In the genomic region with DNA sequence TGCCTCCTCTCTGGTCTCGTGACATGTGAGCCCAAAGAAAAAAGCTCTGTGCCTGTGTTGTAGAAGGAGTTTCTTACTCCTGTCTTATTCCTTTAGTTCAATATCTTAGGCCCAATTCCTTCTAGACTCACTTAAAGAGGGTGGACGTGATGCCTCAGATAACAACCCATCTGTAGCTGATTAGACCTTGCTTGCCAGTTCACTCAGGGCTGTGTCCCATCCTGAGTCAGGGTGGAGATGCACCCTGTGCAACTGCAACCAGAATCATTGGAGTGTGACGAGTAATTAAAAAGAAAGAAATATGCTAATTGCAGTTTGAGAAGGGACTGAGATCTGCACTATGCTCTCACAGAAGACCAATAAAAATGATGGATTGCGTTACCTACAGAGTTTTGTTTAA, we compare ENCODE assay signal across 27 cellular contexts.
"Had no signal": no experiment of that assay in that cellular context is flagged by ENCODE, and none has a peak within 500 bp of the region (broad histone marks: within the 10 kb centered on the region; RNA-seq: fewer than 3 reads in every experiment).

No MANE protein-coding gene starts in this region.

- H3K4me3 ChIP-seq: ascending aorta, body of pancreas, coronary artery had no signal

- H3K4me3 Mint-ChIP-seq: activated CD8-positive, alpha-beta T cell treated with anti-CD3 and anti-CD28 coated beads, Interleukin-2, amount 10 ng/mL, durations not matched to agents 7 days and 5 days; activated naive CD8-positive, alpha-beta T cell treated with anti-CD3 and anti-CD28 coated beads, Interleukin-2, amount 50 U/mL, for 24 hours; activated T-cell treated with anti-CD3 and anti-CD28 coated beads, Interleukin-2, amount 50 U/mL, for 24 hours; activated T-helper 1 cell treated with anti-CD3 and anti-CD28 coated beads, Interleukin-12 subunit alpha, Interleukin-12 subunit beta, Interleukin-2, Interleukin-4 antibody, amounts not matched to agents 30 ng/mL and 10 ng/mL and 1 ng/mL, durations not matched to agents 14 hours and 24 hours and 36 hours; T-helper 1 cell treated with Interleukin-12 subunit alpha and Interleukin-12 subunit beta and Interleukin-4 antibody, amounts not matched to agents 30 μg/mL and 1 μg/mL, for 36 hours; WTC11 had no signal

- DNase-seq: activated CD4-positive, alpha-beta T cell treated with anti-CD3 and anti-CD28 coated beads for 48 hours; activated CD4-positive, alpha-beta T cell treated with anti-CD3 and anti-CD28 coated beads, Interleukin-2, amount 50 U/mL, for 4 hours; activated CD4-positive, CD25-positive, alpha-beta regulatory T cell treated with anti-CD3 and anti-CD28 coated beads, Interleukin-2, amount 50 U/mL, for 72 hours; activated CD8-positive, alpha-beta T cell treated with anti-CD3 and anti-CD28 coated beads, Interleukin-2, amount 10 ng/mL, durations not matched to agents 7 days and 5 days; activated effector memory CD4-positive, alpha-beta T cell treated with Interleukin-2 at 50 U/mL for 16 hours; activated naive CD4-positive, alpha-beta T cell treated with Interleukin-2 at 50 U/mL for 16 hours; activated naive CD8-positive, alpha-beta T cell treated with anti-CD3 and anti-CD28 coated beads, Interleukin-2, amount 50 U/mL, for 24 hours; activated T-cell treated with anti-CD3 and anti-CD28 coated beads, Interleukin-2, amount 50 U/mL, for 24 hours; amniotic stem cell; body of pancreas; central memory CD4-positive, alpha-beta T cell; Karpas-422; NCI-H1048; NCI-H146; NCI-H187 treated with DMSO at 0.1 percent for 48 hours; NCI-H2081 treated with DMSO at 0.1 percent for 48 hours; NCI-H2171 treated with DMSO at 0.1 percent for 48 hours; NCI-H226; NCI-H510A treated with DMSO at 0.1 percent for 48 hours; NCI-H774; SIG-M5 had no signal

- H3K27me3 ChIP-seq: ascending aorta, body of pancreas had no signal

- H3K4me1 ChIP-seq: ascending aorta, body of pancreas had no signal

- H3K27ac ChIP-seq: ascending aorta, body of pancreas, coronary artery had no signal

- H3K9me3 ChIP-seq: body of pancreas had no signal

- H3K27ac Mint-ChIP-seq: activated CD8-positive, alpha-beta T cell treated with anti-CD3 and anti-CD28 coated beads, Interleukin-2, amount 10 ng/mL, durations not matched to agents 7 days and 5 days; activated naive CD4-positive, alpha-beta T cell treated with anti-CD3 and anti-CD28 coated beads, Interleukin-2, amount 50 U/mL, for 72 hours; activated naive CD8-positive, alpha-beta T cell treated with anti-CD3 and anti-CD28 coated beads, Interleukin-2, amount 50 U/mL, for 24 hours; activated T-cell treated with anti-CD3 and anti-CD28 coated beads, Interleukin-2, amount 50 U/mL, for 24 hours; activated T-helper 1 cell treated with anti-CD3 and anti-CD28 coated beads, Interleukin-12 subunit alpha, Interleukin-12 subunit beta, Interleukin-2, Interleukin-4 antibody, amounts not matched to agents 30 ng/mL and 10 ng/mL and 1 ng/mL, durations not matched to agents 14 hours and 24 hours and 36 hours; T-helper 1 cell treated with Interleukin-12 subunit alpha and Interleukin-12 subunit beta and Interleukin-4 antibody, amounts not matched to agents 30 μg/mL and 1 μg/mL, for 36 hours; WTC11 had no signal

- H3K4me1 Mint-ChIP-seq: activated naive CD8-positive, alpha-beta T cell treated with anti-CD3 and anti-CD28 coated beads, Interleukin-2, amount 50 U/mL, for 24 hours had no signal

- H3K36me3 ChIP-seq: ascending aorta had no signal
